Comparison of ENCODE assay signal across 31 cellular contexts in genomic region chr18:29096380-29096779, GRCh38.
A peak's percentile ranks its signal among the peaks of the same experiment; 100 is the strongest.
DNase-seq lines count a peak whose midpoint lies in the region; ATAC-seq, FAIRE-seq and TF ChIP-seq lines count a peak whose summit lies in the region.
"Had no signal": no experiment of that assay in that cellular context is flagged by ENCODE, and none has a peak within 500 bp of the region (broad histone marks: within the 10 kb centered on the region; RNA-seq: fewer than 3 reads in every experiment).

No MANE protein-coding gene starts in this region.

- peaks cover 9% of the 10 kb centered on the region for H3K9me3 Mint-ChIP-seq in activated naive CD4-positive, alpha-beta T cell treated with anti-CD3 and anti-CD28 coated beads for 36 hours
- H3K9me3 Mint-ChIP-seq: endodermal cell had no signal

- H3K9ac ChIP-seq in BLaER1 treated with 17β-estradiol and CSF1 and Interleukin-3, amounts not matched to agents 10 nM and 100 nM: no peak overlapping the region
- H3K9ac ChIP-seq in H1 (replicated peaks in 1 of 4; ENCODE audit: extremely low read depth in 1 of 4, low read depth in 3 of 4, low read length in 3 of 4): no peak overlapping the region

- H2AK5ac ChIP-seq in H1 (ENCODE audit: low read depth, low read length): no peak overlapping the region

- TF ChIP-seq RAD21 in H1 (IDR thresholded peaks at IDR 0.05 in 1 of 2, conservative IDR thresholded peaks at IDR 0.05 in 1 of 2; ENCODE audit: low read depth in 2 of 2, low read length in 2 of 2): no peak

- H2BK20ac ChIP-seq in H1 (ENCODE audit: low read length): no peak overlapping the region

- H3K4me3 ChIP-seq in BLaER1 treated with 17β-estradiol and CSF1 and Interleukin-3, amounts not matched to agents 10 nM and 100 nM: no peak overlapping the region
- H3K4me3 ChIP-seq in HL-60 (replicated peaks; ENCODE audit: insufficient read depth, low read length) (no peak overlapping the region), H1 (ENCODE audit: extremely low read depth in 1 of 4, insufficient read depth in 2 of 4, low read depth in 3 of 4, low read length in 4 of 4) (no peak overlapping the region)
- H3K4me3 ChIP-seq: esophagus muscularis mucosa, right lobe of liver, SJSA1, upper lobe of left lung had no signal

- H3K56ac ChIP-seq in H1 (replicated peaks; ENCODE audit: insufficient read length, low read depth, low read length): no peak overlapping the region

- no peak overlapping the region for H2BK120ac ChIP-seq in H1 (replicated peaks; ENCODE audit: low read depth, low read length)

- no peak overlapping the region for H2BK5ac ChIP-seq in H1 (ENCODE audit: low read depth, low read length)

- CTCF ChIA-PET in H1 (lab: Charles Lee; ENCODE audit: partially characterized antibody): no interaction called here
- CTCF ChIA-PET in activated naive CD4-positive, alpha-beta T cell treated with anti-CD3 and anti-CD28 coated beads for 36 hours (lab: Charles Lee): no interaction called here

- no peak overlapping the region for H4K91ac ChIP-seq in H1 (replicated peaks; ENCODE audit: insufficient read length, low read length)

- no peak overlapping the region for H3K14ac ChIP-seq in H1 (ENCODE audit: insufficient read length)

- ATAC-seq in HG03196 (IDR thresholded peaks at IDR 0.05; ENCODE audit: unreplicated experiment): no peak
- ATAC-seq: Panc1; right lobe of liver; stimulated activated naive B cell treated with anti-CD40 and anti-IgM and Interleukin-4, amounts not matched to agents 10 μg/mL and 1 μg/mL and 100 μg/mL, for 72 hours had no signal

- H3K36me3 Mint-ChIP-seq in activated naive CD4-positive, alpha-beta T cell treated with anti-CD3 and anti-CD28 coated beads for 36 hours (ENCODE audit: low read depth): no peaks in the 10 kb centered on the region
- H3K36me3 Mint-ChIP-seq: activated naive CD8-positive, alpha-beta T cell treated with anti-CD3 and anti-CD28 coated beads, Interleukin-2, amount 10 ng/mL, durations not matched to agents 7 days and 5 days; stimulated activated naive B cell treated with anti-CD40 and anti-IgM and Interleukin-4, amounts not matched to agents 10 μg/mL and 1 μg/mL and 100 μg/mL, for 72 hours had no signal

- no peak overlapping the region for H3K23ac ChIP-seq in H1 (ENCODE audit: insufficient read length)

- POLR2A ChIA-PET in H1 (lab: Charles Lee; ENCODE audit: partially characterized antibody): no interaction called here

- H3K4me1 Mint-ChIP-seq in activated naive CD4-positive, alpha-beta T cell treated with anti-CD3 and anti-CD28 coated beads for 36 hours (ENCODE audit: low read depth): no peaks in the 10 kb centered on the region
- H3K4me1 Mint-ChIP-seq: activated naive CD8-positive, alpha-beta T cell treated with anti-CD3 and anti-CD28 coated beads, Interleukin-2, amount 10 ng/mL, durations not matched to agents 7 days and 5 days; endodermal cell; stimulated activated naive B cell treated with anti-CD40 and anti-IgM and Interleukin-4, amounts not matched to agents 10 μg/mL and 1 μg/mL and 100 μg/mL, for 72 hours had no signal

- H3K27ac Mint-ChIP-seq in activated naive CD4-positive, alpha-beta T cell treated with anti-CD3 and anti-CD28 coated beads for 36 hours: no peak overlapping the region
- H3K27ac Mint-ChIP-seq: activated naive CD8-positive, alpha-beta T cell treated with anti-CD3 and anti-CD28 coated beads, Interleukin-2, amount 10 ng/mL, durations not matched to agents 7 days and 5 days; endodermal cell; progenitor cell of endocrine pancreas; stimulated activated naive B cell treated with anti-CD40 and anti-IgM and Interleukin-4, amounts not matched to agents 10 μg/mL and 1 μg/mL and 100 μg/mL, for 72 hours; T-helper 1 cell treated with Interleukin-12 subunit alpha and Interleukin-12 subunit beta and Interleukin-4 antibody, amounts not matched to agents 30 μg/mL and 1 μg/mL, for 36 hours had no signal

- H3K9me3 ChIP-seq in BLaER1 treated with 17β-estradiol and CSF1 and Interleukin-3, amounts not matched to agents 10 nM and 100 nM (replicated peaks in 1 of 11): no peaks in the 10 kb centered on the region
- no peaks in the 10 kb centered on the region for H3K9me3 ChIP-seq in H1 (ENCODE audit: insufficient read depth in 2 of 2, low read depth in 1 of 2, low read length in 1 of 2)
- H3K9me3 ChIP-seq: neutrophil, right lobe of liver, SJSA1, upper lobe of left lung had no signal

- no peak for FAIRE-seq in H1 (lab: Jason Lieb, UNC)

- no peaks in the 10 kb centered on the region for H3K23me2 ChIP-seq in H1 (ENCODE audit: low read depth, low read length)

- H2BK12ac ChIP-seq in H1 (ENCODE audit: low read depth, low read length): no peak overlapping the region

- H3K4me2 ChIP-seq in BLaER1 treated with 17β-estradiol and CSF1 and Interleukin-3, amounts not matched to agents 10 nM and 100 nM: peak overlapping the region in 7 of 11 experiments; percentile 12 to 67 (median 42); a peak in 12 of 22 replicates
- H3K4me2 ChIP-seq in H1 (ENCODE audit: insufficient read depth in 1 of 2, low read depth in 2 of 2, low read length in 2 of 2): no peak overlapping the region

- no peaks in the 10 kb centered on the region for H4K20me1 ChIP-seq in BLaER1 treated with 17β-estradiol and CSF1 and Interleukin-3, amounts not matched to agents 10 nM and 100 nM
- no peaks in the 10 kb centered on the region for H4K20me1 ChIP-seq in H1 (replicated peaks in 1 of 2; ENCODE audit: control insufficient read depth in 1 of 2, insufficient read depth in 2 of 2, low read length in 2 of 2)

- H4K8ac ChIP-seq in H1 (ENCODE audit: extremely low read depth, insufficient read depth, low read length): no peak overlapping the region

- no peak for TF ChIP-seq EP300 in H1 (IDR thresholded peaks at IDR 0.05; ENCODE audit: borderline replicate concordance in 1 of 2, low read depth in 2 of 2, low read length in 2 of 2)

- no peaks in the 10 kb centered on the region for H3K27me3 Mint-ChIP-seq in activated naive CD4-positive, alpha-beta T cell treated with anti-CD3 and anti-CD28 coated beads for 36 hours (ENCODE audit: low read depth)
- H3K27me3 Mint-ChIP-seq: activated naive CD8-positive, alpha-beta T cell treated with anti-CD3 and anti-CD28 coated beads, Interleukin-2, amount 10 ng/mL, durations not matched to agents 7 days and 5 days; progenitor cell of endocrine pancreas; stimulated activated naive B cell treated with anti-CD40 and anti-IgM and Interleukin-4, amounts not matched to agents 10 μg/mL and 1 μg/mL and 100 μg/mL, for 72 hours had no signal

- peak overlapping the region; percentile 77; the same call in 1 of the 2 replicates for H2AFZ ChIP-seq in H1 (ENCODE audit: low read length)

- no peak overlapping the region for H4K5ac ChIP-seq in H1 (ENCODE audit: insufficient read length, low read depth, low read length)

- no peak overlapping the region for H3K18ac ChIP-seq in H1 (ENCODE audit: extremely low read depth, low read length)

- TF ChIP-seq POLR2A in H1 (IDR thresholded peaks at IDR 0.05; ENCODE audit: control extremely low read depth in 1 of 2, low read depth in 2 of 2, low read length in 2 of 2): no peak

- H3K79me1 ChIP-seq in H1 (ENCODE audit: low read depth, low read length): no peaks in the 10 kb centered on the region

- H3K4me1 ChIP-seq in BLaER1 treated with 17β-estradiol and CSF1 and Interleukin-3, amounts not matched to agents 10 nM and 100 nM: peaks cover 0 to 42% (median 10%) of the 10 kb centered on the region in 10 experiments; a peak in 11 of 20 replicates
- H3K4me1 ChIP-seq in H1 (replicated peaks in 1 of 4; ENCODE audit: control insufficient read depth in 3 of 4, insufficient read depth in 4 of 4, low read length in 3 of 4): no peaks in the 10 kb centered on the region
- H3K4me1 ChIP-seq: esophagus muscularis mucosa, right lobe of liver, SJSA1, upper lobe of left lung had no signal

- intact Hi-C loops in activated naive CD4-positive, alpha-beta T cell treated with anti-CD3 and anti-CD28 coated beads for 36 hours (cut with micrococcal nuclease): no loop called here

- 80% methylated on average over 5 of the region's 5 CpGs; no CpG with 5 or more reads in 1 of the 2 experiments for WGBS in H1 (ENCODE audit: extremely low coverage in 1 of 2, insufficient coverage in 1 of 2, insufficient read length in 1 of 2, insufficient replicate concordance in 2 of 2, low coverage in 1 of 2, low lambda C conversion rate in 2 of 2, missing lambda C conversion rate in 1 of 2), 2 experiments

- no peak overlapping the region for H3K27ac ChIP-seq in BLaER1 treated with 17β-estradiol and CSF1 and Interleukin-3, amounts not matched to agents 10 nM and 100 nM
- H3K27ac ChIP-seq in HL-60 (replicated peaks) (no peak overlapping the region), H1 (ENCODE audit: low read depth, low read length) (no peak overlapping the region)
- H3K27ac ChIP-seq: esophagus muscularis mucosa, neutrophil, right lobe of liver, SJSA1, upper lobe of left lung, VCaP had no signal

- DNase-seq in HL-60 (ENCODE audit: low read depth in 1 of 2, low spot score in 1 of 2) (peak; percentile 36 to 45), NOMO-1 treated with dmso at 0.1 percent for 144 hours (lab: John Stamatoyannopoulos, UW; ENCODE audit: unreplicated experiment) (peak; percentile 74), H1 (ENCODE audit: low read depth in 1 of 2, low spot score in 2 of 2) (no peak), hepatic stellate cell (ENCODE audit: low spot score) (no peak), T-helper 1 cell (no peak)
- DNase-seq in activated naive CD4-positive, alpha-beta T cell treated with anti-CD3 and anti-CD28 coated beads for 36 hours: no peak
- DNase-seq: ACHN; activated CD4-positive, alpha-beta T cell treated with anti-CD3 and anti-CD28 coated beads for 4 hours; activated effector memory CD4-positive, alpha-beta T cell treated with Interleukin-2 at 50 U/mL for 16 hours; activated naive CD8-positive, alpha-beta T cell treated with anti-CD3 and anti-CD28 coated beads, Interleukin-2, amount 10 ng/mL, durations not matched to agents 7 days and 5 days; endodermal cell; foreskin melanocyte; hippocampal formation; IMR-90; mesenchymal stem cell; NCI-H2107; NCI-H446; right lobe of liver; stimulated activated CD4-positive, alpha-beta T cell treated with anti-CD3 and anti-CD28 coated beads, Interleukin-12 subunit alpha, Interleukin-12 subunit beta, amount 100 ng/mL, for 4 hours; stimulated activated CD4-positive, alpha-beta T cell treated with anti-CD3 and anti-CD28 coated beads, Interleukin-4, amount 100 ng/mL, for 24 hours; stimulated activated naive B cell treated with anti-CD40 and anti-IgM and Interleukin-4, amounts not matched to agents 10 μg/mL and 1 μg/mL and 100 μg/mL, for 72 hours; upper lobe of left lung had no signal

- no peaks in the 10 kb centered on the region for H3K36me3 ChIP-seq in BLaER1 treated with 17β-estradiol and CSF1 and Interleukin-3, amounts not matched to agents 10 nM and 100 nM
- no peaks in the 10 kb centered on the region for H3K36me3 ChIP-seq in H1 (ENCODE audit: control insufficient read depth in 2 of 4, insufficient read depth in 4 of 4, low read length in 3 of 4)
- H3K36me3 ChIP-seq: esophagus muscularis mucosa, neutrophil, right lobe of liver, SJSA1, upper lobe of left lung had no signal

- H3K4me3 Mint-ChIP-seq in activated naive CD4-positive, alpha-beta T cell treated with anti-CD3 and anti-CD28 coated beads for 36 hours: no peak overlapping the region
- H3K4me3 Mint-ChIP-seq: activated naive CD8-positive, alpha-beta T cell treated with anti-CD3 and anti-CD28 coated beads, Interleukin-2, amount 10 ng/mL, durations not matched to agents 7 days and 5 days; endodermal cell; stimulated activated naive B cell treated with anti-CD40 and anti-IgM and Interleukin-4, amounts not matched to agents 10 μg/mL and 1 μg/mL and 100 μg/mL, for 72 hours; T-helper 1 cell treated with Interleukin-12 subunit alpha and Interleukin-12 subunit beta and Interleukin-4 antibody, amounts not matched to agents 30 μg/mL and 1 μg/mL, for 36 hours had no signal

- H3K27me3 ChIP-seq in BLaER1 treated with 17β-estradiol and CSF1 and Interleukin-3, amounts not matched to agents 10 nM and 100 nM: 0 out of 22 replicates have a peak, but pooled peaks cover 0 to 2% (median 0%) of the 10 kb centered on the region in 11 experiments
- H3K27me3 ChIP-seq in HL-60 (ENCODE audit: insufficient read depth, poor library complexity, severe bottlenecking): no peaks in the 10 kb centered on the region
- no peaks in the 10 kb centered on the region for H3K27me3 ChIP-seq in H1 (replicated peaks in 1 of 4; ENCODE audit: control insufficient read depth in 3 of 4, extremely low read depth in 1 of 4, insufficient read depth in 3 of 4, low read length in 3 of 4)
- H3K27me3 ChIP-seq: esophagus muscularis mucosa, neutrophil, right lobe of liver, SJSA1, upper lobe of left lung had no signal

- TF ChIP-seq CTCF in HL-60 (IDR thresholded peaks at IDR 0.05; ENCODE audit: insufficient read depth, low read length) (no peak), H1 (IDR thresholded peaks at IDR 0.05; ENCODE audit: control extremely low read depth in 1 of 3, insufficient read depth in 1 of 3, low read depth in 1 of 3, low read length in 3 of 3) (no peak)

- no peak overlapping the region for H3K4ac ChIP-seq in H1 (replicated peaks; ENCODE audit: insufficient read length, low read depth, low read length)

- no peak overlapping the region for H2BK15ac ChIP-seq in H1 (ENCODE audit: low read length)

- no peaks in the 10 kb centered on the region for H3K79me2 ChIP-seq in H1 (ENCODE audit: control insufficient read depth in 1 of 2, insufficient read depth in 2 of 2, low read length in 2 of 2)

Comparison
In these comparisons a context has a peak if more than half of its experiments do, and no peak if none do; other contexts are left out.
1. H3K4me2 ChIP-seq: peak in BLaER1 treated with 17β-estradiol and CSF1 and Interleukin-3, amounts not matched to agents 10 nM and 100 nM (7 of 11); none in H1 (0 of 2).
2. DNase-seq: peak in HL-60 (2 of 2) and NOMO-1 treated with dmso at 0.1 percent for 144 hours (single experiment); none in H1 (0 of 2), hepatic stellate cell (single experiment), activated naive CD4-positive, alpha-beta T cell treated with anti-CD3 and anti-CD28 coated beads for 36 hours (single experiment) and T-helper 1 cell (0 of 5).